ENCODE assay signal across 20 cellular contexts in the genomic region with DNA sequence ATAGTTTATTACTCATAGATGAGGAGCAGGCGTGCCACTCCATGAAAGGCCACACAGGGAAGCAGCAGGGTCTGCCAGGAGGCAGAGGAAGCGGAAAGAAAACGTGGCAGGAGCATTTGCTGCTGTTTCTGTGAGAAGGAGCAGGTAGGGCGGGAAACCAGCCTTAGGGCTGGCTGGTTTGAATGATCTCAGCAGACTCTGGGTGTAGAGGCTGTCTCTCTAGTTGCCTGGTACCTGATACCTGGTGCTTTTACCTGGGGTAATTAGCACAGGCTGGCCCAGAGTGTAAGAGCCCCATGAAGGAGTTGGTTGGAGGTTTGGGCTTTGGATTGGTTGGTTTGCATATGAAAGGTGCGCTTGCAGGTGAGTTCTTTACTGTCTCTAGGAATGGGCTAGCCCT.
DNase-seq lines count a peak whose midpoint lies in the region; ATAC-seq and TF ChIP-seq lines count a peak whose summit lies in the region.
"Had no signal": no experiment of that assay in that cellular context is flagged by ENCODE, and none has a peak within 500 bp of the region (broad histone marks: within the 10 kb centered on the region; RNA-seq: fewer than 3 reads in every experiment).

No MANE protein-coding gene starts in this region.

- no peak overlapping the region for H2BK20ac ChIP-seq in H9 (ENCODE audit: low read depth, low read length, poor library complexity, severe bottlenecking)

- H4K8ac ChIP-seq in H9 (replicated peaks; ENCODE audit: insufficient read length, low read depth, low read length) = no peak overlapping the region

- peaks cover 4% of the 10 kb centered on the region; the same call in 1 of the 2 replicates for H3K27me3 Mint-ChIP-seq in H9 (ENCODE audit: low read depth)
- no peaks in the 10 kb centered on the region for H3K27me3 Mint-ChIP-seq in central memory CD8-positive, alpha-beta T cell

- no peaks in the 10 kb centered on the region for H3K27me3 ChIP-seq in H9 (ENCODE audit: insufficient read depth, low read length)

- no peaks in the 10 kb centered on the region for H3K36me3 Mint-ChIP-seq in H9 (ENCODE audit: insufficient read depth in 1 of 3, low read depth in 3 of 3)
- H3K36me3 Mint-ChIP-seq in central memory CD8-positive, alpha-beta T cell (ENCODE audit: insufficient read depth) = peaks cover 14% of the 10 kb centered on the region
- peaks cover 33% of the 10 kb centered on the region for H3K36me3 Mint-ChIP-seq in stimulated activated effector memory CD8-positive, alpha-beta T cell treated with anti-CD3 and anti-CD28 coated beads, Interleukin-12 subunit alpha, Interleukin-12 subunit beta, amount 100 ng/mL, for 72 hours

- H3K4me1 ChIP-seq in H9 (ENCODE audit: insufficient read depth, low read length) = peaks cover 9% of the 10 kb centered on the region; the same call in 1 of the 2 replicates

- H3K9me3 Mint-ChIP-seq in H9 = peaks cover 0 to 4% of the 10 kb centered on the region in 2 experiments; a peak in 2 of 5 replicates
- H3K9me3 Mint-ChIP-seq in central memory CD8-positive, alpha-beta T cell = no peaks in the 10 kb centered on the region
- H3K9me3 Mint-ChIP-seq in stimulated activated effector memory CD8-positive, alpha-beta T cell treated with anti-CD3 and anti-CD28 coated beads, Interleukin-12 subunit alpha, Interleukin-12 subunit beta, amount 100 ng/mL, for 72 hours = no peaks in the 10 kb centered on the region

- no peak overlapping the region for H3K18ac ChIP-seq in H9 (ENCODE audit: insufficient read length, low read depth, low read length)

- H3K27ac ChIP-seq in H9 (ENCODE audit: insufficient read length, low read depth, low read length) = no peak overlapping the region
- H3K27ac ChIP-seq: C4-2B had no signal

- H3K56ac ChIP-seq in H9 (ENCODE audit: insufficient read length, low read depth, low read length) = no peak overlapping the region

- H2BK120ac ChIP-seq in H9 (ENCODE audit: low read depth, low read length, poor library complexity, severe bottlenecking) = no peak overlapping the region

- no CpG with 5 or more reads among the region's 5 CpGs for WGBS in H9 (ENCODE audit: extremely low coverage, insufficient read length, low lambda C conversion rate)

- H3K23me2 ChIP-seq in H9 (ENCODE audit: insufficient read length, low read depth, low read length, poor library complexity, severe bottlenecking) = no peaks in the 10 kb centered on the region

- peak overlapping the region; percentile 22 to 76 (median 53) for H3K27ac Mint-ChIP-seq in H9
- peak overlapping the region; percentile 16 for H3K27ac Mint-ChIP-seq in central memory CD8-positive, alpha-beta T cell (ENCODE audit: low read depth)
- peak overlapping the region; percentile 30 for H3K27ac Mint-ChIP-seq in stimulated activated effector memory CD8-positive, alpha-beta T cell treated with anti-CD3 and anti-CD28 coated beads, Interleukin-12 subunit alpha, Interleukin-12 subunit beta, amount 100 ng/mL, for 72 hours

- no peak overlapping the region for H2BK15ac ChIP-seq in H9 (ENCODE audit: low read depth, low read length)

- no peak overlapping the region for H2AK5ac ChIP-seq in H9 (ENCODE audit: insufficient read length, low read length)

- no peaks in the 10 kb centered on the region for H3K79me1 ChIP-seq in H9 (ENCODE audit: insufficient read depth, low read depth, low read length, poor library complexity, severe bottlenecking)

- H3K23ac ChIP-seq in H9 (ENCODE audit: insufficient read length, low read depth, low read length) = no peak overlapping the region

- no peak overlapping the region for H3K9ac ChIP-seq in H9 (ENCODE audit: extremely low read depth, insufficient read length, low read length)
- H3K9ac ChIP-seq: SK-N-SH had no signal

- H3K79me2 ChIP-seq in H9 (ENCODE audit: insufficient read depth, low read length) = no peaks in the 10 kb centered on the region

- H4K20me1 ChIP-seq in H9 (ENCODE audit: control insufficient read depth, insufficient read depth, insufficient read length) = no peaks in the 10 kb centered on the region

- H3K4me2 ChIP-seq in H9 (ENCODE audit: insufficient read depth, insufficient read length, low read length) = no peak overlapping the region
- H3K4me2 ChIP-seq: SK-N-SH had no signal

- H4K91ac ChIP-seq in H9 (ENCODE audit: insufficient read length, low read depth, low read length) = no peak overlapping the region

- H4K5ac ChIP-seq in H9 (ENCODE audit: insufficient read length, low read depth, low read length) = no peak overlapping the region

- no peak overlapping the region for H3K14ac ChIP-seq in H9 (ENCODE audit: insufficient read depth, low read length)

- no peak for TF ChIP-seq CTCF in H9 (conservative IDR thresholded peaks at IDR 0.05)

- H2BK5ac ChIP-seq in H9 (ENCODE audit: insufficient read length, low read length) = no peak overlapping the region

- H2BK12ac ChIP-seq in H9 (ENCODE audit: insufficient read length, low read depth, low read length) = no peak overlapping the region

- no peak overlapping the region for H2AFZ ChIP-seq in H9 (ENCODE audit: low read length)

- peaks cover 46 to 50% of the 10 kb centered on the region in 2 experiments for H3K4me1 Mint-ChIP-seq in H9
- H3K4me1 Mint-ChIP-seq in central memory CD8-positive, alpha-beta T cell = peaks cover 54% of the 10 kb centered on the region
- peaks cover 49% of the 10 kb centered on the region for H3K4me1 Mint-ChIP-seq in stimulated activated effector memory CD8-positive, alpha-beta T cell treated with anti-CD3 and anti-CD28 coated beads, Interleukin-12 subunit alpha, Interleukin-12 subunit beta, amount 100 ng/mL, for 72 hours

- DNase-seq in H9 (peak; percentile 80), iPS-NIHi7 (ENCODE audit: extremely low spot score) (peak; percentile 57), dermis blood vessel endothelial cell (no peak), NCI-H1436 treated with DMSO at 0.1 percent for 48 hours (lab: John Stamatoyannopoulos, UW) (no peak)
- no peak for DNase-seq in central memory CD8-positive, alpha-beta T cell (ENCODE audit: low spot score in 2 of 2)
- DNase-seq in stimulated activated effector memory CD8-positive, alpha-beta T cell treated with anti-CD3 and anti-CD28 coated beads, Interleukin-12 subunit alpha, Interleukin-12 subunit beta, amount 100 ng/mL, for 72 hours (ENCODE audit: low spot score in 2 of 2) = no peak
- DNase-seq: ACHN, DMS 273 treated with DMSO at 0.1 percent for 48 hours, GDM1, HCEC 1CT, Kasumi-1, MG63, NCI-H1105, NCI-H1694, NCI-H510A, NCI-H748 treated with DMSO at 0.1 percent for 48 hours, Right ventricle myocardium superior, SK-N-SH had no signal

- no peak overlapping the region for H3K4ac ChIP-seq in H9 (ENCODE audit: low read depth, low read length)

- no peak overlapping the region; a peak in 1 of 5 replicates for H3K4me3 Mint-ChIP-seq in H9
- no peak overlapping the region for H3K4me3 Mint-ChIP-seq in central memory CD8-positive, alpha-beta T cell
- no peak overlapping the region for H3K4me3 Mint-ChIP-seq in stimulated activated effector memory CD8-positive, alpha-beta T cell treated with anti-CD3 and anti-CD28 coated beads, Interleukin-12 subunit alpha, Interleukin-12 subunit beta, amount 100 ng/mL, for 72 hours

- no peaks in the 10 kb centered on the region for H3K9me3 ChIP-seq in H9 (ENCODE audit: control insufficient read depth, low read depth, low read length)
- H3K9me3 ChIP-seq: MG63, SK-N-SH had no signal

- no peak for ATAC-seq in central memory CD8-positive, alpha-beta T cell (replicated peaks; ENCODE audit: extremely low read depth, poor library complexity, severe bottlenecking)
- no peak for ATAC-seq in stimulated activated effector memory CD8-positive, alpha-beta T cell treated with anti-CD3 and anti-CD28 coated beads, Interleukin-12 subunit alpha, Interleukin-12 subunit beta, amount 100 ng/mL, for 72 hours
- no peak for ATAC-seq in HG03439 (IDR thresholded peaks at IDR 0.05; ENCODE audit: unreplicated experiment)

- no peak overlapping the region for H3T11ph ChIP-seq in H9 (ENCODE audit: low read length)

Comparison
In these comparisons a context has a peak if more than half of its experiments do, and no peak if none do; other contexts are left out.
1. DNase-seq: peak in H9 (single experiment) and iPS-NIHi7 (single experiment); none in central memory CD8-positive, alpha-beta T cell (0 of 2), stimulated activated effector memory CD8-positive, alpha-beta T cell treated with anti-CD3 and anti-CD28 coated beads, Interleukin-12 subunit alpha, Interleukin-12 subunit beta, amount 100 ng/mL, for 72 hours (0 of 2), dermis blood vessel endothelial cell (single experiment) and NCI-H1436 treated with DMSO at 0.1 percent for 48 hours (single experiment).
2. Peak in every context shown above with its lines, with median percentiles within 50 percentile points of each other: H3K27ac Mint-ChIP-seq.